In genomic region chr4:174334628-174335027, GRCh38 we compare ENCODE assay signal across 11 cellular contexts. TPM values are rescaled to one million over a fixed set of nuclear protein-coding genes. Genes with fewer than 3 reads are reported as not detected.
A peak's percentile ranks its signal among the peaks of the same experiment; 100 is the strongest.
DNase-seq lines count a peak whose midpoint lies in the region; ATAC-seq and TF ChIP-seq lines count a peak whose summit lies in the region.
"Had no signal": no experiment of that assay in that cellular context is flagged by ENCODE, and none has a peak within 500 bp of the region (broad histone marks: within the 10 kb centered on the region; RNA-seq: fewer than 3 reads in every experiment).

No MANE protein-coding gene starts in this region.

- no peak for DNase-seq in stimulated activated CD8-positive, alpha-beta memory T cell treated with anti-CD3 and anti-CD28 coated beads, Interleukin-4, amount 100 ng/mL, for 48 hours
- DNase-seq in activated CD4-positive, alpha-beta T cell treated with anti-CD3 and anti-CD28 coated beads, Interleukin-2, amount 50 U/mL, for 1 hour = no peak
- no peak for DNase-seq in NCI-H1694 treated with DMSO at 0.1 percent for 48 hours (lab: John Stamatoyannopoulos, UW)
- no peak for DNase-seq in Calu3
- DNase-seq: amygdala; NCI-H1092 treated with DMSO at 0.1 percent for 48 hours; stimulated activated naive CD4-positive, alpha-beta T cell had no signal

- no peak overlapping the region for H3K27ac Mint-ChIP-seq in Calu3 (ENCODE audit: unreplicated experiment)

- intact Hi-C loops in Calu3 (cut with micrococcal nuclease; ENCODE audit: unreplicated experiment) = no loop called here

- H3K36me3 Mint-ChIP-seq in Calu3 (ENCODE audit: insufficient read depth, unreplicated experiment) = no peaks in the 10 kb centered on the region

- BruUV-seq in Calu3 (replicated peaks; lab: Mats Ljungman, UMichigan) = no TSS peak

- ATAC-seq in GM18498 (IDR thresholded peaks at IDR 0.05; ENCODE audit: unreplicated experiment) (peak; percentile 99), GM19467 (IDR thresholded peaks at IDR 0.05; ENCODE audit: unreplicated experiment) (peak; percentile 86), HG02885 (IDR thresholded peaks at IDR 0.05; ENCODE audit: poor library complexity, unreplicated experiment) (peak; percentile 99), HG03565 (IDR thresholded peaks at IDR 0.05; ENCODE audit: unreplicated experiment) (peak; percentile 98)

- H3K4me1 Mint-ChIP-seq in Calu3 (ENCODE audit: low read depth, unreplicated experiment) = no peaks in the 10 kb centered on the region

- no peak overlapping the region for H3K4me3 Mint-ChIP-seq in Calu3 (ENCODE audit: low read depth, unreplicated experiment)

- no peak for TF ChIP-seq CTCF in Calu3 (IDR thresholded peaks at IDR 0.05; ENCODE audit: unreplicated experiment)

- H3K27me3 Mint-ChIP-seq in Calu3 (ENCODE audit: unreplicated experiment) = no peaks in the 10 kb centered on the region

- no peaks in the 10 kb centered on the region for H3K9me3 Mint-ChIP-seq in Calu3 (ENCODE audit: low read depth, unreplicated experiment)

- CTCF ChIA-PET in Calu3 (lab: Charles Lee) = no interaction called here

RNA-seq across cellular contexts. Expression of gene CEP44, which starts 50.9 kb away (rescaled TPM):
- total RNA-seq in Calu3 (2022) = 13.5 and 15.8 TPM in 2 replicates

RNA-seq across cellular contexts. Expression of gene FBXO8, which starts 51.2 kb away (rescaled TPM):
- total RNA-seq in Calu3 (2022) = 11.4 and 14.8 TPM in 2 replicates
